ENCODE assay signal across 15 cellular contexts in the genomic region with DNA sequence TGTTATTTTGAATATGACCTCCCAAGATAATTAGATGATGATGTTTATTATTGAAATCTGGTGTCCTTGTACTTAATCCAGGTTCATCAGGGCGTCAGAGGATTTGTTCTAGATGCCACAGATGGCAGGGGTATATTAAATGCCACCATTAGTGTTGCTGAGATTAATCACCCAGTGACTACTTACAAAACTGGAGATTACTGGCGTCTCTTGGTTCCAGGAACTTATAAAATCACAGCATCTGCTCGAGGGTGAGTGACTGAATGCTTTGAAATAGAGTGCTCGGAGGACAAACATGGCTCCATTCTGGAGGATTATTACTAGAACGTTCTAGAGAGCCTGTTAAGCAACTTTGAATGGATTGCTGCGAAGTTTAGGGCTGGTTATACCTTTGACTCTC. TPM values are rescaled to one million over a fixed set of nuclear protein-coding genes. Genes with fewer than 3 reads are reported as not detected.
DNase-seq lines count a peak whose midpoint lies in the region; ATAC-seq, FAIRE-seq and TF ChIP-seq lines count a peak whose summit lies in the region.
"Had no signal": no experiment of that assay in that cellular context is flagged by ENCODE, and none has a peak within 500 bp of the region (broad histone marks: within the 10 kb centered on the region; RNA-seq: fewer than 3 reads in every experiment).

No MANE protein-coding gene starts in this region.

- no peak for TF ChIP-seq CTCF in brain (conservative IDR thresholded peaks at IDR 0.05)
- no peak for TF ChIP-seq CTCF in upper lobe of left lung (IDR thresholded peaks at IDR 0.05)

- H3K4me3 Mint-ChIP-seq in brain: no peak overlapping the region
- H3K4me3 Mint-ChIP-seq in activated CD4-positive, alpha-beta memory T cell treated with anti-CD3 and anti-CD28 coated beads, Interleukin-2, amount 10 ng/mL, durations not matched to agents 7 days and 5 days: no peak overlapping the region
- no peak overlapping the region for H3K4me3 Mint-ChIP-seq in activated CD4-positive, alpha-beta memory T cell treated with anti-CD3 and anti-CD28 coated beads for 36 hours
- H3K4me3 Mint-ChIP-seq: CD4-positive, alpha-beta T cell had no signal

- peak overlapping the region in 3 of 5 experiments; percentile 44 to 84 (median 63) for H3K27ac Mint-ChIP-seq in brain
- H3K27ac Mint-ChIP-seq in activated CD4-positive, alpha-beta memory T cell treated with anti-CD3 and anti-CD28 coated beads, Interleukin-2, amount 10 ng/mL, durations not matched to agents 7 days and 5 days: no peak overlapping the region
- H3K27ac Mint-ChIP-seq in activated CD4-positive, alpha-beta memory T cell treated with anti-CD3 and anti-CD28 coated beads for 36 hours: no peak overlapping the region
- H3K27ac Mint-ChIP-seq: CD4-positive, alpha-beta T cell had no signal

- H3K4me1 ChIP-seq in upper lobe of left lung: no peaks in the 10 kb centered on the region
- H3K4me1 ChIP-seq: BLaER1 treated with 17β-estradiol and CSF1 and Interleukin-3, amounts not matched to agents 10 nM and 100 nM had no signal

- intact Hi-C loops in activated CD4-positive, alpha-beta memory T cell treated with anti-CD3 and anti-CD28 coated beads for 36 hours (cut with micrococcal nuclease): no loop called here

- no peaks in the 10 kb centered on the region for H3K4me1 Mint-ChIP-seq in brain
- no peaks in the 10 kb centered on the region for H3K4me1 Mint-ChIP-seq in activated CD4-positive, alpha-beta memory T cell treated with anti-CD3 and anti-CD28 coated beads, Interleukin-2, amount 10 ng/mL, durations not matched to agents 7 days and 5 days
- no peaks in the 10 kb centered on the region for H3K4me1 Mint-ChIP-seq in activated CD4-positive, alpha-beta memory T cell treated with anti-CD3 and anti-CD28 coated beads for 36 hours (ENCODE audit: low read depth)

- peak; percentile 38 for FAIRE-seq in GM12892 (lab: Jason Lieb, UNC)
- FAIRE-seq: GM18507, H54 had no signal

- H3K9me3 Mint-ChIP-seq in brain: no peaks in the 10 kb centered on the region
- no peaks in the 10 kb centered on the region for H3K9me3 Mint-ChIP-seq in activated CD4-positive, alpha-beta memory T cell treated with anti-CD3 and anti-CD28 coated beads, Interleukin-2, amount 10 ng/mL, durations not matched to agents 7 days and 5 days
- H3K9me3 Mint-ChIP-seq in activated CD4-positive, alpha-beta memory T cell treated with anti-CD3 and anti-CD28 coated beads for 36 hours: no peaks in the 10 kb centered on the region
- H3K9me3 Mint-ChIP-seq: CD4-positive, alpha-beta T cell had no signal

- TF ChIP-seq EP300 in upper lobe of left lung (IDR thresholded peaks at IDR 0.05): no peak

- H3K27me3 ChIP-seq in upper lobe of left lung: no peaks in the 10 kb centered on the region
- H3K27me3 ChIP-seq: BLaER1 treated with 17β-estradiol and CSF1 and Interleukin-3, amounts not matched to agents 10 nM and 100 nM had no signal

- no peak overlapping the region for H3K4me3 ChIP-seq in upper lobe of left lung
- H3K4me3 ChIP-seq: BLaER1 treated with 17β-estradiol and CSF1 and Interleukin-3, amounts not matched to agents 10 nM and 100 nM; GM23248 had no signal

- TF ChIP-seq POLR2A in GM12892 (IDR thresholded peaks at IDR 0.05; ENCODE audit: low read depth, low read length) (no peak), upper lobe of left lung (IDR thresholded peaks at IDR 0.05) (no peak)

- peaks cover 8 to 45% (median 11%) of the 10 kb centered on the region in 4 donors for H3K36me3 ChIP-seq in upper lobe of left lung

- peak; percentile 84 for DNase-seq in D341Med (ENCODE audit: low spot score)
- no peak for DNase-seq in GM12892 (ENCODE audit: insufficient read length)
- DNase-seq in NCI-H524 treated with DMSO at 0.1 percent for 48 hours (lab: John Stamatoyannopoulos, UW): peak; percentile 98
- no peak for DNase-seq in upper lobe of left lung
- no peak for DNase-seq in activated CD4-positive, alpha-beta memory T cell treated with anti-CD3 and anti-CD28 coated beads, Interleukin-2, amount 10 ng/mL, durations not matched to agents 7 days and 5 days
- DNase-seq in activated CD4-positive, alpha-beta memory T cell treated with anti-CD3 and anti-CD28 coated beads for 36 hours: no peak
- DNase-seq: ACHN; CD4-positive, alpha-beta T cell; GM23248 had no signal

- peaks cover 52% of the 10 kb centered on the region for H3K36me3 Mint-ChIP-seq in brain
- H3K36me3 Mint-ChIP-seq in activated CD4-positive, alpha-beta memory T cell treated with anti-CD3 and anti-CD28 coated beads, Interleukin-2, amount 10 ng/mL, durations not matched to agents 7 days and 5 days (ENCODE audit: low read depth): peaks cover 18% of the 10 kb centered on the region
- H3K36me3 Mint-ChIP-seq in activated CD4-positive, alpha-beta memory T cell treated with anti-CD3 and anti-CD28 coated beads for 36 hours: peaks cover 16% of the 10 kb centered on the region

- H3K27me3 Mint-ChIP-seq in brain: no peaks in the 10 kb centered on the region
- H3K27me3 Mint-ChIP-seq in activated CD4-positive, alpha-beta memory T cell treated with anti-CD3 and anti-CD28 coated beads, Interleukin-2, amount 10 ng/mL, durations not matched to agents 7 days and 5 days: no peaks in the 10 kb centered on the region
- H3K27me3 Mint-ChIP-seq in activated CD4-positive, alpha-beta memory T cell treated with anti-CD3 and anti-CD28 coated beads for 36 hours: no peaks in the 10 kb centered on the region
- H3K27me3 Mint-ChIP-seq: CD4-positive, alpha-beta T cell had no signal

- POLR2A ChIA-PET in activated CD4-positive, alpha-beta memory T cell treated with anti-CD3 and anti-CD28 coated beads, Interleukin-2, amount 10 ng/mL, durations not matched to agents 7 days and 5 days (lab: Charles Lee): no interaction called here
- POLR2A ChIA-PET in activated CD4-positive, alpha-beta memory T cell treated with anti-CD3 and anti-CD28 coated beads for 36 hours (lab: Charles Lee): no interaction called here

- H3K9me3 ChIP-seq in upper lobe of left lung: no peaks in the 10 kb centered on the region
- H3K9me3 ChIP-seq: BLaER1 treated with 17β-estradiol and CSF1 and Interleukin-3, amounts not matched to agents 10 nM and 100 nM had no signal

- ATAC-seq in upper lobe of left lung (ENCODE audit: low FRiP score in 2 of 2): no peak
- no peak for ATAC-seq in HG02642 (IDR thresholded peaks at IDR 0.05; ENCODE audit: poor library complexity, unreplicated experiment)
- ATAC-seq: HCT116 had no signal

- 79 to 90% methylated on average over 6 of the region's 6 CpGs for WGBS in upper lobe of left lung, 2 donors

- CTCF ChIA-PET in activated CD4-positive, alpha-beta memory T cell treated with anti-CD3 and anti-CD28 coated beads, Interleukin-2, amount 10 ng/mL, durations not matched to agents 7 days and 5 days (lab: Charles Lee): no interaction called here
- CTCF ChIA-PET in activated CD4-positive, alpha-beta memory T cell treated with anti-CD3 and anti-CD28 coated beads for 36 hours (lab: Charles Lee): no interaction called here

- H3K27ac ChIP-seq in upper lobe of left lung: no peak overlapping the region
- H3K27ac ChIP-seq: BLaER1 treated with 17β-estradiol and CSF1 and Interleukin-3, amounts not matched to agents 10 nM and 100 nM; GM23248 had no signal

RNA-seq across cellular contexts. Expression of a gene that starts 33.5 kb away (rescaled TPM):
- polyA plus RNA-seq in GM12892 (2012; ENCODE audit: missing spikeins): 30.2 TPM
- polyA plus RNA-seq in brain (ENCODE audit: insufficient read depth, low read depth, low replicate concordance): 32.4 TPM
- 10 to 100 TPM; 19.9 to 48.8 (median 37.0) TPM for total RNA-seq in upper lobe of left lung
- total RNA-seq in activated CD4-positive, alpha-beta memory T cell treated with anti-CD3 and anti-CD28 coated beads, Interleukin-2, amount 10 ng/mL, durations not matched to agents 7 days and 5 days: 10 to 100 TPM; 45.5 to 45.7 TPM
- 10 to 100 TPM; 39.0 to 39.9 TPM for total RNA-seq in activated CD4-positive, alpha-beta memory T cell treated with anti-CD3 and anti-CD28 coated beads for 36 hours

Comparison
In these comparisons a context has a peak if more than half of its experiments do, and no peak if none do; other contexts are left out.
1. DNase-seq: peak in D341Med (single experiment) and NCI-H524 treated with DMSO at 0.1 percent for 48 hours (single experiment); none in GM12892 (single experiment), upper lobe of left lung (0 of 2), activated CD4-positive, alpha-beta memory T cell treated with anti-CD3 and anti-CD28 coated beads, Interleukin-2, amount 10 ng/mL, durations not matched to agents 7 days and 5 days (single experiment) and activated CD4-positive, alpha-beta memory T cell treated with anti-CD3 and anti-CD28 coated beads for 36 hours (single experiment).
2. H3K27ac Mint-ChIP-seq: peak in brain (3 of 5); none in activated CD4-positive, alpha-beta memory T cell treated with anti-CD3 and anti-CD28 coated beads, Interleukin-2, amount 10 ng/mL, durations not matched to agents 7 days and 5 days (single experiment) and activated CD4-positive, alpha-beta memory T cell treated with anti-CD3 and anti-CD28 coated beads for 36 hours (single experiment).